ENCODE assay signal across 30 cellular contexts in the genomic region with DNA sequence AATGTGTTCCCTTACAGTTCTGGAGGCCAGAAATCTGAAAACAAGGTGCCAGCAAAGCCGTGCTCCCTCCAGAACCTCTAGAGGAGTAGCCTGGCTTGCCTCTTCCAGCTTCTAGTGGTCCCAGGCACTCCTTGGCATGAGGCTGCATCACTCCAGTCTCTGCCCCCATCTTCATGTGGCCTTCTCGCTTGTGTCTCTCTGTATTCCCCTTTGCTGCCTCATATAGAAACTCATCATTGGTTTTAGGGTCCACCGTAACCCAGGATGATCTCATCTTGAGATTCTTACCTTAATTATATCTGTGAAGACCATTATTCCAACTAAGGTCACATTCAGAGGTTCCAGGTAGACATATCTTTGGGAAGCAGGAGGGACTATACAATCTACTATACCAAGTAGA.
"Had no signal": no experiment of that assay in that cellular context is flagged by ENCODE, and none has a peak within 500 bp of the region (broad histone marks: within the 10 kb centered on the region; RNA-seq: fewer than 3 reads in every experiment).

No MANE protein-coding gene starts in this region.

- H3K27me3 Mint-ChIP-seq: dendritic cell treated with granulocyte-macrophage colony-stimulating factor and Interleukin-4, amounts not matched to agents 40 ng/mL and 50 ng/mL, for 4 days; stimulated activated naive CD8-positive, alpha-beta T cell treated with anti-CD3 and anti-CD28 coated beads, Interleukin-15, amount 100 ng/mL, for 72 hours had no signal

- DNase-seq: colonic mucosa; effector CD8-positive, alpha-beta T cell; endodermal cell; foreskin fibroblast; gastrocnemius medialis; head of caudate nucleus; kidney; mesendoderm; midbrain; naive thymus-derived CD4-positive, alpha-beta T cell; nucleus accumbens; stimulated activated CD4-positive, alpha-beta T cell treated with anti-CD3 and anti-CD28 coated beads, Interleukin-12 subunit alpha, Interleukin-12 subunit beta, amount 100 ng/mL, for 4 hours; stimulated activated CD4-positive, alpha-beta T cell treated with anti-CD3 and anti-CD28 coated beads, Interleukin-1b, Interleukin-23, amount 100 ng/mL, for 48 hours; stimulated activated CD4-positive, alpha-beta T cell treated with anti-CD3 and anti-CD28 coated beads, Interleukin-4, amount 100 ng/mL, for 1 hour; stimulated activated CD8-positive, alpha-beta memory T cell treated with anti-CD3 and anti-CD28 coated beads, Interleukin-4, amount 100 ng/mL, for 48 hours; stimulated activated naive CD4-positive, alpha-beta T cell; stimulated activated naive CD8-positive, alpha-beta T cell treated with anti-CD3 and anti-CD28 coated beads, Interleukin-15, amount 100 ng/mL, for 72 hours; transverse colon had no signal

- H3K27ac Mint-ChIP-seq: dendritic cell treated with granulocyte-macrophage colony-stimulating factor and Interleukin-4, amounts not matched to agents 40 ng/mL and 50 ng/mL, for 4 days; endodermal cell; naive thymus-derived CD4-positive, alpha-beta T cell; nephron; neural progenitor cell; stimulated activated naive CD8-positive, alpha-beta T cell treated with anti-CD3 and anti-CD28 coated beads, Interleukin-15, amount 100 ng/mL, for 72 hours had no signal

- H3K4me1 Mint-ChIP-seq: nephron; neural progenitor cell; stimulated activated naive CD8-positive, alpha-beta T cell treated with anti-CD3 and anti-CD28 coated beads, Interleukin-15, amount 100 ng/mL, for 72 hours had no signal

- H3K9me3 ChIP-seq: colonic mucosa, gastrocnemius medialis, prostate gland, right atrium auricular region, suprapubic skin, transverse colon had no signal

- H3K9ac ChIP-seq: neural progenitor cell had no signal

- H3K4me3 Mint-ChIP-seq: dendritic cell treated with granulocyte-macrophage colony-stimulating factor and Interleukin-4, amounts not matched to agents 40 ng/mL and 50 ng/mL, for 4 days; endodermal cell; naive thymus-derived CD4-positive, alpha-beta T cell; nephron; neural progenitor cell; stimulated activated naive CD8-positive, alpha-beta T cell treated with anti-CD3 and anti-CD28 coated beads, Interleukin-15, amount 100 ng/mL, for 72 hours had no signal

- H2AFZ ChIP-seq: neural progenitor cell had no signal

- H3K9me3 Mint-ChIP-seq: dendritic cell treated with granulocyte-macrophage colony-stimulating factor and Interleukin-4, amounts not matched to agents 40 ng/mL and 50 ng/mL, for 4 days; endodermal cell had no signal

- H3K36me3 Mint-ChIP-seq: naive thymus-derived CD4-positive, alpha-beta T cell; neural progenitor cell had no signal

- ATAC-seq: esophagus mucosa; gastrocnemius medialis; left lobe of liver; naive thymus-derived CD4-positive, alpha-beta T cell; sciatic nerve; stimulated activated naive CD8-positive, alpha-beta T cell treated with anti-CD3 and anti-CD28 coated beads, Interleukin-15, amount 100 ng/mL, for 72 hours had no signal

- H3K4me2 ChIP-seq: neural progenitor cell, smooth muscle cell had no signal

- H3K27me3 ChIP-seq: colonic mucosa, gastrocnemius medialis, neural progenitor cell, right atrium auricular region, suprapubic skin, transverse colon had no signal

- H3K27ac ChIP-seq: colonic mucosa, epithelial cell of prostate, gastrocnemius medialis, neural progenitor cell, prostate gland, right atrium auricular region, suprapubic skin, transverse colon had no signal

- H3K4me1 ChIP-seq: colonic mucosa, gastrocnemius medialis, prostate gland, right atrium auricular region, suprapubic skin, transverse colon had no signal

- H3K36me3 ChIP-seq: colonic mucosa, gastrocnemius medialis, neural progenitor cell, prostate gland, right atrium auricular region, suprapubic skin, transverse colon had no signal

- H3K4me3 ChIP-seq: colonic mucosa, gastrocnemius medialis, lung, neural progenitor cell, prostate gland, right atrium auricular region, smooth muscle cell, suprapubic skin, transverse colon had no signal
